In genomic region chr1:47508900-47509488, GRCh38 we compare ENCODE assay signal across 9 cellular contexts.
DNase-seq lines count a peak whose midpoint lies in the region; ATAC-seq, FAIRE-seq and TF ChIP-seq lines count a peak whose summit lies in the region.
"Had no signal": no experiment of that assay in that cellular context is flagged by ENCODE, and none has a peak within 500 bp of the region (broad histone marks: within the 10 kb centered on the region; RNA-seq: fewer than 3 reads in every experiment).

No MANE protein-coding gene starts in this region.

- H3K9ac ChIP-seq in HUES48 (ENCODE audit: low read depth, low read length) (no peak overlapping the region), endodermal cell (ENCODE audit: extremely low read depth, low read length, poor library complexity, severe bottlenecking) (peak overlapping the region; percentile 15)

- peaks cover 67% of the 10 kb centered on the region for H3K27me3 Mint-ChIP-seq in CD4-positive, CD25-positive, alpha-beta regulatory T cell
- H3K27me3 Mint-ChIP-seq in endodermal cell (ENCODE audit: insufficient read depth), result peaks cover 82% of the 10 kb centered on the region
- H3K27me3 Mint-ChIP-seq in natural killer cell treated with Interleukin-12 subunit alpha and Interleukin-12 subunit beta and Interleukin-15 and Interleukin-18, amount 100 ng/mL, for 72 hours, result peaks cover 36 to 59% of the 10 kb centered on the region in 2 donors

- no peak for DNase-seq in CD4-positive, CD25-positive, alpha-beta regulatory T cell
- DNase-seq in endodermal cell (peak; percentile 76), RCC 7860 (ENCODE audit: low spot score) (no peak), amniotic stem cell (lab: John Stamatoyannopoulos, UW) (no peak)
- DNase-seq in natural killer cell treated with Interleukin-12 subunit alpha and Interleukin-12 subunit beta and Interleukin-15 and Interleukin-18, amount 100 ng/mL, for 72 hours (ENCODE audit: low spot score), result no peak
- DNase-seq: NCI-H2081 had no signal

- peaks cover 0 to 10% (median 4%) of the 10 kb centered on the region in 7 donors for H3K9me3 Mint-ChIP-seq in CD4-positive, CD25-positive, alpha-beta regulatory T cell
- H3K9me3 Mint-ChIP-seq in endodermal cell, result peaks cover 6% of the 10 kb centered on the region
- no peaks in the 10 kb centered on the region for H3K9me3 Mint-ChIP-seq in natural killer cell treated with Interleukin-12 subunit alpha and Interleukin-12 subunit beta and Interleukin-15 and Interleukin-18, amount 100 ng/mL, for 72 hours

- no peaks in the 10 kb centered on the region for H3K36me3 Mint-ChIP-seq in CD4-positive, CD25-positive, alpha-beta regulatory T cell
- H3K36me3 Mint-ChIP-seq in endodermal cell (ENCODE audit: low read depth), result no peaks in the 10 kb centered on the region
- no peaks in the 10 kb centered on the region for H3K36me3 Mint-ChIP-seq in natural killer cell treated with Interleukin-12 subunit alpha and Interleukin-12 subunit beta and Interleukin-15 and Interleukin-18, amount 100 ng/mL, for 72 hours

- no peak overlapping the region for H3K27ac ChIP-seq in CD4-positive, CD25-positive, alpha-beta regulatory T cell (ENCODE audit: insufficient read depth, low read length, poor library complexity, severe bottlenecking)
- H3K27ac ChIP-seq in HUES48 (ENCODE audit: low read depth, low read length) (no peak overlapping the region), endodermal cell (ENCODE audit: low read depth, low read length) (no peak overlapping the region)

- H3K4me3 ChIP-seq in CD4-positive, CD25-positive, alpha-beta regulatory T cell (ENCODE audit: low read depth, low read length), result no peak overlapping the region
- H3K4me3 ChIP-seq in HUES48 (ENCODE audit: low read depth, low read length), result peak overlapping the region; percentile 58
- peak overlapping the region; percentile 80 for H3K4me3 ChIP-seq in endodermal cell (ENCODE audit: low read length)

- 6 to 32% methylated on average over 3 to 12 of the region's 12 CpGs for WGBS in endodermal cell (ENCODE audit: insufficient coverage in 1 of 2, insufficient read length in 1 of 2), 2 experiments

- no peak overlapping the region for H3K27ac Mint-ChIP-seq in CD4-positive, CD25-positive, alpha-beta regulatory T cell
- H3K27ac Mint-ChIP-seq in endodermal cell, result no peak overlapping the region
- no peak overlapping the region for H3K27ac Mint-ChIP-seq in natural killer cell treated with Interleukin-12 subunit alpha and Interleukin-12 subunit beta and Interleukin-15 and Interleukin-18, amount 100 ng/mL, for 72 hours

- H3K27me3 ChIP-seq in CD4-positive, CD25-positive, alpha-beta regulatory T cell (ENCODE audit: control insufficient read depth, insufficient read depth, low read length), result peaks cover 34% of the 10 kb centered on the region
- H3K27me3 ChIP-seq in HUES48 (ENCODE audit: control insufficient read depth, insufficient read depth, low read length), result peaks cover 81% of the 10 kb centered on the region
- H3K27me3 ChIP-seq in endodermal cell (ENCODE audit: control insufficient read depth, insufficient read depth, low read length, poor library complexity, severe bottlenecking), result peaks cover 45% of the 10 kb centered on the region

- no peak for ATAC-seq in CD4-positive, CD25-positive, alpha-beta regulatory T cell (ENCODE audit: low read depth in 2 of 2)
- ATAC-seq in natural killer cell treated with Interleukin-12 subunit alpha and Interleukin-12 subunit beta and Interleukin-15 and Interleukin-18, amount 100 ng/mL, for 72 hours, result no peak
- no peak for ATAC-seq in HG02571 (IDR thresholded peaks at IDR 0.05; ENCODE audit: unreplicated experiment)
- ATAC-seq in HG03280 (IDR thresholded peaks at IDR 0.05; ENCODE audit: unreplicated experiment), result no peak

- H3K4me1 ChIP-seq in CD4-positive, CD25-positive, alpha-beta regulatory T cell (ENCODE audit: control insufficient read depth, insufficient read depth, low read length, poor library complexity, severe bottlenecking), result peaks cover 15% of the 10 kb centered on the region
- H3K4me1 ChIP-seq in HUES48 (ENCODE audit: control insufficient read depth, insufficient read depth, low read length), result peaks cover 2% of the 10 kb centered on the region; the same call in 1 of the 2 replicates
- H3K4me1 ChIP-seq in endodermal cell (ENCODE audit: control insufficient read depth, insufficient read depth, low read length), result no peaks in the 10 kb centered on the region

- H3K9me3 ChIP-seq in CD4-positive, CD25-positive, alpha-beta regulatory T cell (ENCODE audit: control insufficient read depth in 2 of 2, low read length in 2 of 2), result no peaks in the 10 kb centered on the region
- no peaks in the 10 kb centered on the region for H3K9me3 ChIP-seq in HUES48 (ENCODE audit: control insufficient read depth, insufficient read depth, low read length)
- H3K9me3 ChIP-seq in endodermal cell (ENCODE audit: control insufficient read depth, low read length), result peaks cover 11% of the 10 kb centered on the region

- peaks cover 0 to 15% (median 0%) of the 10 kb centered on the region in 4 donors for H3K4me1 Mint-ChIP-seq in CD4-positive, CD25-positive, alpha-beta regulatory T cell
- H3K4me1 Mint-ChIP-seq in endodermal cell, result peaks cover 3% of the 10 kb centered on the region
- no peaks in the 10 kb centered on the region for H3K4me1 Mint-ChIP-seq in natural killer cell treated with Interleukin-12 subunit alpha and Interleukin-12 subunit beta and Interleukin-15 and Interleukin-18, amount 100 ng/mL, for 72 hours (ENCODE audit: low read depth in 2 of 2)

- H3K36me3 ChIP-seq in CD4-positive, CD25-positive, alpha-beta regulatory T cell (ENCODE audit: control insufficient read depth, insufficient read depth, low read length), result no peaks in the 10 kb centered on the region
- no peaks in the 10 kb centered on the region for H3K36me3 ChIP-seq in HUES48 (ENCODE audit: control insufficient read depth, insufficient read depth, low read length)
- no peaks in the 10 kb centered on the region for H3K36me3 ChIP-seq in endodermal cell (ENCODE audit: control insufficient read depth, insufficient read depth, low read length)

- TF ChIP-seq CTCF in endodermal cell (conservative IDR thresholded peaks at IDR 0.05), result peak; percentile 18

- H3K4me3 Mint-ChIP-seq in CD4-positive, CD25-positive, alpha-beta regulatory T cell, result peak overlapping the region in 3 of 4 donors; percentile 59 to 76 (median 70)
- H3K4me3 Mint-ChIP-seq in endodermal cell, result peak overlapping the region; percentile 56
- H3K4me3 Mint-ChIP-seq in natural killer cell treated with Interleukin-12 subunit alpha and Interleukin-12 subunit beta and Interleukin-15 and Interleukin-18, amount 100 ng/mL, for 72 hours, result peak overlapping the region; percentile 70

- no peak for FAIRE-seq in RCC 7860 (lab: Jason Lieb, UNC)
